8 cellular contexts compared by ENCODE assay signal in the genomic region with DNA sequence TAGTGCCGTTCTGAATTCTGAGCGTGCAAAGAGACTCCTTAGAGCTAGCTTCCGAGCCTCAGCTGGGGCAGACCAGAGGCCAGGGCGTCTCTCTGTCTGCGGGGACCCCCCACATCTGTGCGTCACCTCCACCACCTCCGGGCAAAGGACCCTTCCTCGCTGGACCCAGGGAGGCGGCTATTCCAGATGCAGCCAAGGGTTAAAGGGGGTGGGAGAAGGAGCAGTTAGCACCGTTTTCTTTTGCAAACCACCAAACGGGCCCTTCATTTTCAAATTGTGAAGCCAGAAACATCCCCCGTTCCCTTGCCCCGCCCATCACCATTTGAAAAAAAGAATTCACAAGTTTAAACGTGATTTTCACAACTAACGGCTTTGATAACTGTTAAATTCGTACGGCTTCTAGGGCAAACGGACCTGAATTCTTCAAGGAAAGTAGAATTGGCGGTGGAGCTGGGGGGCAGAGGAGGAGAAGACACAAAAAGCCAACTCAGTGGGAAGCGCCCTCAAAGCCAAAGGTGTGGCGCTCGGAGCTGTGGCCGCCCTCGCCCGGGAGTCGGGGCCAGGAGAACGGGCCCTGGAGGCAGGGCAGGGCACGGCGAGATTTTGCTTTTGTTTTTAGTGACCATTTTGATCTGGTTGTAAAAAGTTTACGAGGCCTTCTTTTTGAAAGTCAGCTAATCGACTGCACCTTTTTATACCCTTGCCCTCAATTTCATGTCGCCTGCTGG. TPM values are rescaled to one million over a fixed set of nuclear protein-coding genes. Genes with fewer than 3 reads are reported as not detected.
A peak's percentile ranks its signal among the peaks of the same experiment; 100 is the strongest.
DNase-seq lines count a peak whose midpoint lies in the region; ATAC-seq and TF ChIP-seq lines count a peak whose summit lies in the region.

No MANE protein-coding gene starts in this region.

- H3K4me3 Mint-ChIP-seq in mesothelial cell of epicardium, result peak overlapping the region; percentile 80

- peaks cover 19% of the 10 kb centered on the region for H3K4me1 ChIP-seq in effector memory CD4-positive, alpha-beta T cell (ENCODE audit: control insufficient read depth, insufficient read depth, low read length, poor library complexity, severe bottlenecking)
- peaks cover 0 to 21% of the 10 kb centered on the region in 2 donors for H3K4me1 ChIP-seq in uterus

- no peak for TF ChIP-seq POLR2A in uterus (IDR thresholded peaks at IDR 0.05)

- H3K4me1 Mint-ChIP-seq in mesothelial cell of epicardium, result peaks cover 51% of the 10 kb centered on the region

- peaks cover 97% of the 10 kb centered on the region for H3K27me3 Mint-ChIP-seq in mesothelial cell of epicardium (ENCODE audit: low read depth)

- ATAC-seq in Right ventricle myocardium superior (ENCODE audit: poor library complexity) (no peak), HG03354 (IDR thresholded peaks at IDR 0.05; ENCODE audit: poor library complexity, severe bottlenecking, unreplicated experiment) (no peak), GM18861 (IDR thresholded peaks at IDR 0.05; ENCODE audit: unreplicated experiment) (no peak)

- H3K9me3 Mint-ChIP-seq in mesothelial cell of epicardium, result no peaks in the 10 kb centered on the region

- H3K36me3 Mint-ChIP-seq in mesothelial cell of epicardium, result no peaks in the 10 kb centered on the region

- H3K9me3 ChIP-seq in effector memory CD4-positive, alpha-beta T cell (ENCODE audit: control insufficient read depth, low read length), result no peaks in the 10 kb centered on the region
- no peaks in the 10 kb centered on the region for H3K9me3 ChIP-seq in uterus

- intact Hi-C loops in Right ventricle myocardium superior (cut with DNase I), result no loop called here
- intact Hi-C loops in cardiac septum (cut with DNase I), result loop anchor here (5.0 kb wide), 1 partner anchor 524 kb away; no protein-coding TSS in a partner anchor
- intact Hi-C loops in uterus (cut with DNase I; ENCODE audit: low total_unique reads), result no loop called here

- H3K27ac ChIP-seq in effector memory CD4-positive, alpha-beta T cell (ENCODE audit: insufficient read depth, low read length, poor library complexity, severe bottlenecking), result no peak overlapping the region
- H3K27ac ChIP-seq in uterus, result peak overlapping the region; percentile 63 to 82

- no peaks in the 10 kb centered on the region for H3K36me3 ChIP-seq in effector memory CD4-positive, alpha-beta T cell (ENCODE audit: control insufficient read depth, insufficient read depth, low read length)
- H3K36me3 ChIP-seq in uterus, result no peaks in the 10 kb centered on the region

- peak overlapping the region; percentile 26 for H3K4me3 ChIP-seq in effector memory CD4-positive, alpha-beta T cell (ENCODE audit: insufficient read depth, low read depth, low read length, poor library complexity, severe bottlenecking)
- H3K4me3 ChIP-seq in uterus, result peak overlapping the region; percentile 18 to 59

- no peak for TF ChIP-seq CTCF in mesothelial cell of epicardium (IDR thresholded peaks at IDR 0.05; ENCODE audit: unreplicated experiment)
- TF ChIP-seq CTCF in uterus (IDR thresholded peaks at IDR 0.05), result no peak

- DNase-seq in Right ventricle myocardium superior (peak; percentile 54), cardiac septum (ENCODE audit: low spot score) (no peak), mesothelial cell of epicardium (ENCODE audit: low spot score in 2 of 2, unreplicated experiment in 2 of 2) (no peak), uterus (peak in 1 of 2 donors; percentile 24), DMS153 (lab: John Stamatoyannopoulos, UW) (no peak)
- DNase-seq in effector memory CD4-positive, alpha-beta T cell, result no peak

- H3K27me3 ChIP-seq in effector memory CD4-positive, alpha-beta T cell (replicated peaks; ENCODE audit: control insufficient read depth, insufficient read depth, low read length, poor library complexity, severe bottlenecking), result peaks cover 61% of the 10 kb centered on the region
- peaks cover 39 to 46% of the 10 kb centered on the region in 2 donors for H3K27me3 ChIP-seq in uterus

- H3K27ac Mint-ChIP-seq in mesothelial cell of epicardium, result peak overlapping the region; percentile 87

RNA-seq across cellular contexts. Expression of gene PDGFRA, which starts 3.3 kb away (rescaled TPM):
- total RNA-seq in Right ventricle myocardium superior, result 29.8 TPM
- total RNA-seq in cardiac septum, result 23.4 TPM
- 94.4 to 105 TPM (median 100 TPM) in 3 replicates for total RNA-seq in mesothelial cell of epicardium
- total RNA-seq in uterus, result 100 to 1,000 TPM in 3 of 4 donors, 10 to 100 TPM in 1; 96.8 to 409 (median 226) TPM
